In the genomic region with DNA sequence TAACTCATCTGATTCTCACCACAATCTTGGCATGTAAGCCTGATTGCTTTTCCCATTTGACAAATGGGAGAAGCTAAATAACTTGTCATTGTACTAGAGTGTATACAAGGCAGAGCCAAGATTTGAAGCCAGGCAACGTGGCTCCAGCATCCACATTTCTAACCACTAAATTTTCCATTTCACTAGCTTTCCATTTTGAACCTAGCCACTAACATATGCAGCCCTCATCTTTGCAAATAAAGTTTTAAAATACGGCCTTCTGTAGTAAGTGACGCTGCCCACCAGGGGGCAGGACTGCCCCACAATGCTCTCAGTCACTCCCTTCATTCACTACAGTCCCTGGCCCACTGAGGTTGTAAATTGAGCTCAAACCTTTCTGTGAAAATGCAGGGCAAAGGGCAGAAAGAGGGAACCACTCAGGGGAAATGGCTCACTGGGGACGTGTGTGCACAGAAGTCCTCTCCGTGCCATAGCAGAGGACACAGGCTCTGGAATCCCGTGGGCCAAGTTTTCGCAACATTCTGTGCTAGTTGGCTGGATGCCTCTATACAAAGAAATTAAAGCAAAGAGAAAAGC, we compare ENCODE assay signal across 9 cellular contexts.
A peak's percentile ranks its signal among the peaks of the same experiment; 100 is the strongest.
DNase-seq lines count a peak whose midpoint lies in the region; ATAC-seq and TF ChIP-seq lines count a peak whose summit lies in the region.
"Had no signal": no experiment of that assay in that cellular context is flagged by ENCODE, and none has a peak within 500 bp of the region (broad histone marks: within the 10 kb centered on the region; RNA-seq: fewer than 3 reads in every experiment).

No MANE protein-coding gene starts in this region.

- H3K4me1 ChIP-seq in fibroblast of lung (ENCODE audit: control insufficient read depth, extremely low read depth, insufficient read depth, low read length), result peaks cover 7% of the 10 kb centered on the region

- peaks cover 0 to 4% (median 0%) of the 10 kb centered on the region in 3 donors for H3K4me1 Mint-ChIP-seq in naive B cell

- H3K9ac ChIP-seq in fibroblast of lung (ENCODE audit: insufficient read depth, low read length), result no peak overlapping the region

- H3K36me3 Mint-ChIP-seq in naive B cell, result no peaks in the 10 kb centered on the region
- H3K36me3 Mint-ChIP-seq: IgD-negative memory B cell had no signal

- H3K79me2 ChIP-seq in fibroblast of lung (ENCODE audit: control insufficient read depth, insufficient read depth, low read length), result no peaks in the 10 kb centered on the region

- H3K4me3 Mint-ChIP-seq in naive B cell, result no peak overlapping the region
- H3K4me3 Mint-ChIP-seq: IgD-negative memory B cell had no signal

- DNase-seq in ACHN, result peak; percentile 84
- DNase-seq in GM12864 (ENCODE audit: low read depth), result peak; percentile 13
- peak; percentile 41 for DNase-seq in NCI-H146 (lab: John Stamatoyannopoulos, UW)
- peak; percentile 42 for DNase-seq in WERI-Rb-1
- peak; percentile 85 to 89 for DNase-seq in fibroblast of lung (ENCODE audit: low read depth in 2 of 2)
- peak; percentile 55 for DNase-seq in naive B cell
- DNase-seq in NCI-H128 (lab: John Stamatoyannopoulos, UW; ENCODE audit: unreplicated experiment), result no peak

- H3K4me2 ChIP-seq in fibroblast of lung (ENCODE audit: extremely low read depth, insufficient read depth, low read length), result peak overlapping the region; percentile 26

- TF ChIP-seq CTCF in GM12864 (IDR thresholded peaks at IDR 0.05; ENCODE audit: low read depth, low read length, missing control alignments), result peak; percentile 85
- peak; percentile 81 for TF ChIP-seq CTCF in WERI-Rb-1 (IDR thresholded peaks at IDR 0.05; ENCODE audit: low read depth, low read length)
- TF ChIP-seq CTCF in fibroblast of lung (conservative IDR thresholded peaks at IDR 0.05 in 1 of 2, IDR thresholded peaks at IDR 0.05 in 1 of 2; ENCODE audit: low read depth in 1 of 2, low read length in 2 of 2), result peak; percentile 92 to 97

- H3K27me3 ChIP-seq in WERI-Rb-1 (ENCODE audit: insufficient read depth, low read depth, severe bottlenecking) (no peaks in the 10 kb centered on the region), fibroblast of lung (ENCODE audit: control insufficient read depth, insufficient read depth, low read length) (no peaks in the 10 kb centered on the region)

- no peaks in the 10 kb centered on the region for H3K9me3 ChIP-seq in WERI-Rb-1 (ENCODE audit: severe bottlenecking)
- H3K9me3 ChIP-seq in fibroblast of lung (ENCODE audit: control insufficient read depth, insufficient read depth, low read depth, low read length), result no peaks in the 10 kb centered on the region

- H2AFZ ChIP-seq in fibroblast of lung (ENCODE audit: low read length), result no peak overlapping the region

- H3K4me3 ChIP-seq in GM12864 (ENCODE audit: low read depth, low read length) (no peak overlapping the region), WERI-Rb-1 (ENCODE audit: low read depth, low read length) (no peak overlapping the region), fibroblast of lung (replicated peaks in 1 of 4; ENCODE audit: control extremely low read depth in 1 of 4, insufficient read depth in 1 of 4, low read depth in 3 of 4, low read length in 4 of 4) (no peak overlapping the region)

- peaks cover 0 to 10% (median 0%) of the 10 kb centered on the region in 7 donors for H3K9me3 Mint-ChIP-seq in naive B cell

- ATAC-seq in HG02763 (IDR thresholded peaks at IDR 0.05; ENCODE audit: unreplicated experiment) (peak; percentile 72), naive B cell (ENCODE audit: low read depth in 2 of 2) (peak; percentile 53 to 61)

- peaks cover 0 to 15% (median 0%) of the 10 kb centered on the region in 3 donors for H3K27me3 Mint-ChIP-seq in naive B cell

- H3K36me3 ChIP-seq in WERI-Rb-1 (no peaks in the 10 kb centered on the region), fibroblast of lung (ENCODE audit: control insufficient read depth, insufficient read depth, low read length) (no peaks in the 10 kb centered on the region)

- peak overlapping the region in 1 of 6 donors; percentile 26 for H3K27ac Mint-ChIP-seq in naive B cell
- H3K27ac Mint-ChIP-seq: IgD-negative memory B cell had no signal

- no peaks in the 10 kb centered on the region for H4K20me1 ChIP-seq in fibroblast of lung (ENCODE audit: control insufficient read depth, extremely low read depth, insufficient read depth, low read length)

- in situ Hi-C loops in ACHN (cut with HindIII; ENCODE audit: low pct_ligation_motif_present, low pct_unique_long_range_greater_than_20kb, low sequenced_read_pairs), result loop anchor here (25.0 kb wide), 1 partner anchor 104 kb away; no protein-coding TSS in a partner anchor

- H3K27ac ChIP-seq in WERI-Rb-1 (no peak overlapping the region), fibroblast of lung (ENCODE audit: insufficient read depth, low read length) (no peak overlapping the region)
